26 cellular contexts compared by ENCODE assay signal in genomic region chr6:138253731-138254130, GRCh38. TPM values are rescaled to one million over a fixed set of nuclear protein-coding genes. Genes with fewer than 3 reads are reported as not detected.
"Had no signal": no experiment of that assay in that cellular context is flagged by ENCODE, and none has a peak within 500 bp of the region (broad histone marks: within the 10 kb centered on the region; RNA-seq: fewer than 3 reads in every experiment).

No MANE protein-coding gene starts in this region.

- DNase-seq: cortex of kidney; dorsolateral prefrontal cortex; effector memory CD8-positive, alpha-beta T cell; glutamatergic neuron; immature natural killer cell; left lung; lower lobe of right lung; midbrain; small intestine; stimulated activated CD4-positive, alpha-beta T cell treated with anti-CD3 and anti-CD28 coated beads, Interleukin-12 subunit alpha, Interleukin-12 subunit beta, amount 100 ng/mL, for 4 hours; stimulated activated naive CD4-positive, alpha-beta T cell treated with Interleukin-2 at 50 U/mL for 16 hours; thyroid gland; upper lobe of left lung; uterus had no signal

- ATAC-seq: effector memory CD8-positive, alpha-beta T cell; gastroesophageal sphincter; left lung; lower lobe of right lung; natural killer cell treated with Interleukin-12 subunit alpha and Interleukin-12 subunit beta and Interleukin-15 and Interleukin-18, amount 100 ng/mL, for 72 hours; right cardiac atrium had no signal

- H3K4me1 Mint-ChIP-seq: immature natural killer cell, memory B cell had no signal

- H3K9me3 Mint-ChIP-seq: effector memory CD8-positive, alpha-beta T cell; immature natural killer cell; memory B cell; natural killer cell treated with Interleukin-12 subunit alpha and Interleukin-12 subunit beta and Interleukin-15 and Interleukin-18, amount 100 ng/mL, for 72 hours had no signal

- H3K36me3 Mint-ChIP-seq: immature natural killer cell; memory B cell; natural killer cell treated with Interleukin-12 subunit alpha and Interleukin-12 subunit beta and Interleukin-15 and Interleukin-18, amount 100 ng/mL, for 72 hours had no signal

- H3K4me3 Mint-ChIP-seq: effector memory CD8-positive, alpha-beta T cell; immature natural killer cell; memory B cell; natural killer cell treated with Interleukin-12 subunit alpha and Interleukin-12 subunit beta and Interleukin-15 and Interleukin-18, amount 100 ng/mL, for 72 hours had no signal

- H3K4me3 ChIP-seq: dorsolateral prefrontal cortex, esophagus muscularis mucosa, gastroesophageal sphincter, left lung, lower lobe of right lung, suprapubic skin, thyroid gland, upper lobe of left lung, uterus had no signal

- H3K27ac ChIP-seq: epithelial cell of prostate, esophagus muscularis mucosa, gastroesophageal sphincter, left lung, lower lobe of right lung, neutrophil, suprapubic skin, thyroid gland, upper lobe of left lung, uterus had no signal

- H3K36me3 ChIP-seq: gastroesophageal sphincter, neutrophil, suprapubic skin, thyroid gland, uterus had no signal

- H3K27me3 ChIP-seq: dorsolateral prefrontal cortex, esophagus muscularis mucosa, gastroesophageal sphincter, left lung, neutrophil, suprapubic skin, thyroid gland, upper lobe of left lung, uterus had no signal

- FAIRE-seq: keratinocyte, small intestine had no signal

- H3K27ac Mint-ChIP-seq: effector memory CD8-positive, alpha-beta T cell; immature natural killer cell; memory B cell; natural killer cell treated with Interleukin-12 subunit alpha and Interleukin-12 subunit beta and Interleukin-15 and Interleukin-18, amount 100 ng/mL, for 72 hours had no signal

RNA-seq across cellular contexts. Expression of gene PBOV1, which starts 35.4 kb away (rescaled TPM):
- total RNA-seq: dorsolateral prefrontal cortex; esophagus muscularis mucosa; fibroblast of villous mesenchyme; gastroesophageal sphincter; left lung; lower lobe of right lung; natural killer cell treated with Interleukin-12 subunit alpha and Interleukin-12 subunit beta and Interleukin-15 and Interleukin-18, amount 100 ng/mL, for 72 hours; osteoblast; posterior vena cava; right cardiac atrium; suprapubic skin; thyroid gland; upper lobe of left lung; uterus had no signal
